ENCODE assay signal across 6 cellular contexts in the genomic region with DNA sequence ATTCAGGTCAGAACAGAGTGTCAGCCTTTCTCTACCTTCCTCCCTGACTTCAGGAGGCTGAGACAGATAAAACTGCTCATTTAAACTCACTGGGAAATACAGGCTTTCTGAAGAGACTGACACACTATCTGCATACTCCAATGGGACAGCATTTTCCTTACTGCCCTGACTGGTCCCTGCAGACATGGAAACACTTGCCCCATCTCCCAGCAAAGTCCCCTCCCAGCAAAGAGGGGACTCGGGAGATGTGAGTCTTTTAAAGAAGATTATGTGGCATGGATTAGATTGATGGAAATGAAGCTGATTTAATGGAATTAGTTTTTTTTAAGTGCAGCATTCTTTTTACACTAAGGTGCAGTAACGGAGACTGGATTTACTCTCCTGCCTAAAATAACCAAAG.
"Had no signal": no experiment of that assay in that cellular context is flagged by ENCODE, and none has a peak within 500 bp of the region (broad histone marks: within the 10 kb centered on the region; RNA-seq: fewer than 3 reads in every experiment).

No MANE protein-coding gene starts in this region.

- H3K4me1 Mint-ChIP-seq: GM23338, H9 had no signal

- H3K4me3 Mint-ChIP-seq: GM23338, H9 had no signal

- H3K4me3 ChIP-seq: GM23338, K562 had no signal

- DNase-seq: H9, HCEC 1CT, IMR-90, KG1 had no signal

- H3K9me3 Mint-ChIP-seq: H9 had no signal

- H3K27ac Mint-ChIP-seq: GM23338, H9 had no signal

- H3K4me2 ChIP-seq: GM23338 had no signal
